Comparison of ENCODE assay signal across 17 cellular contexts in genomic region chr18:54296017-54296416, GRCh38. TPM values are rescaled to one million over a fixed set of nuclear protein-coding genes. Genes with fewer than 3 reads are reported as not detected.
A peak's percentile ranks its signal among the peaks of the same experiment; 100 is the strongest.
DNase-seq lines count a peak whose midpoint lies in the region; ATAC-seq and TF ChIP-seq lines count a peak whose summit lies in the region.
"Had no signal": no experiment of that assay in that cellular context is flagged by ENCODE, and none has a peak within 500 bp of the region (broad histone marks: within the 10 kb centered on the region; RNA-seq: fewer than 3 reads in every experiment).

No MANE protein-coding gene starts in this region.

- no peak overlapping the region for H3K27ac Mint-ChIP-seq in GM23338
- H3K27ac Mint-ChIP-seq: CD4-positive, CD25-positive, alpha-beta regulatory T cell; immature natural killer cell had no signal

- H2BK5ac ChIP-seq in mesendoderm (ENCODE audit: low read length), result no peak overlapping the region

- H3K36me3 ChIP-seq in GM23338 (ENCODE audit: insufficient read depth) (peaks cover 17% of the 10 kb centered on the region), mesendoderm (ENCODE audit: control insufficient read depth, insufficient read depth, low read length) (no peaks in the 10 kb centered on the region)

- H3K4ac ChIP-seq in mesendoderm (ENCODE audit: low read depth, low read length), result no peak overlapping the region

- H3K56ac ChIP-seq in mesendoderm (ENCODE audit: low read length), result no peak overlapping the region

- H3K27me3 ChIP-seq in GM23338 (ENCODE audit: insufficient read depth), result no peaks in the 10 kb centered on the region
- no peaks in the 10 kb centered on the region for H3K27me3 ChIP-seq in mesendoderm (ENCODE audit: insufficient read depth, low read length, poor library complexity)
- H3K27me3 ChIP-seq: spleen, stomach had no signal

- peaks cover 24% of the 10 kb centered on the region for H3K9me3 Mint-ChIP-seq in GM23338

- H2BK120ac ChIP-seq in mesendoderm (ENCODE audit: low read depth, low read length), result no peak overlapping the region

- no peaks in the 10 kb centered on the region for H3K9me2 ChIP-seq in GM23338 (ENCODE audit: insufficient read depth)

- H3K4me2 ChIP-seq in GM23338 (no peak overlapping the region), mesendoderm (ENCODE audit: low read length) (no peak overlapping the region)

- no peak overlapping the region for H2AK5ac ChIP-seq in mesendoderm (ENCODE audit: low read length)

- no peak for TF ChIP-seq CTCF in GM23338 (conservative IDR thresholded peaks at IDR 0.05; ENCODE audit: low read depth in 2 of 2)
- TF ChIP-seq CTCF in NB4 (IDR thresholded peaks at IDR 0.05; ENCODE audit: low read depth, low read length), result no peak
- no peak for TF ChIP-seq CTCF in cardiac fibroblast (IDR thresholded peaks at IDR 0.05; ENCODE audit: low read depth, low read length)

- H3K27ac ChIP-seq in GM23338 (ENCODE audit: low read depth) (no peak overlapping the region), mesendoderm (ENCODE audit: low read depth, low read length) (no peak overlapping the region)
- H3K27ac ChIP-seq: RWPE1, spleen, stomach had no signal

- H3K27me3 Mint-ChIP-seq in GM23338 (ENCODE audit: insufficient read depth, low read depth, poor library complexity), result peaks cover 4% of the 10 kb centered on the region
- H3K27me3 Mint-ChIP-seq: CD4-positive, CD25-positive, alpha-beta regulatory T cell had no signal

- H4K20me1 ChIP-seq in GM23338 (replicated peaks; ENCODE audit: insufficient read depth), result peaks cover 4% of the 10 kb centered on the region; the same call in 1 of the 2 replicates

- no peaks in the 10 kb centered on the region for H3K79me1 ChIP-seq in mesendoderm (ENCODE audit: low read length)

- DNase-seq in GM23338 (ENCODE audit: low spot score), result peak; percentile 45
- DNase-seq in NB4 (ENCODE audit: low read depth), result peak; percentile 21
- peak; percentile 17 to 35 for DNase-seq in cardiac fibroblast (ENCODE audit: low read depth in 2 of 2)
- DNase-seq in mesendoderm, result peak; percentile 13
- no peak for DNase-seq in stimulated activated CD4-positive, alpha-beta T cell treated with anti-CD3 and anti-CD28 coated beads, Interleukin-2, amount 100 ng/mL, for 24 hours
- no peak for DNase-seq in NCI-H187 (lab: John Stamatoyannopoulos, UW)
- DNase-seq: activated CD4-positive, CD25-positive, alpha-beta regulatory T cell treated with anti-CD3 and anti-CD28 coated beads, Interleukin-2, amount 50 U/mL, for 72 hours; activated CD8-positive, alpha-beta memory T cell treated with anti-CD3 and anti-CD28 coated beads, Interleukin-2, amount 50 U/mL, for 48 hours; activated naive CD4-positive, alpha-beta T cell treated with anti-CD3 and anti-CD28 coated beads, Interleukin-2, amount 50 U/mL, for 16 hours; immature natural killer cell; NCI-H2081; NCI-H748 treated with DMSO at 0.1 percent for 48 hours; spleen; stomach had no signal

- H3K4me3 ChIP-seq in GM23338 (no peak overlapping the region), NB4 (ENCODE audit: low read depth, low read length) (no peak overlapping the region), cardiac fibroblast (replicated peaks in 1 of 2; ENCODE audit: low read depth in 2 of 2, low read length in 2 of 2) (no peak overlapping the region), mesendoderm (ENCODE audit: low read length) (no peak overlapping the region)
- H3K4me3 ChIP-seq: spleen, stomach had no signal

- H3K4me1 Mint-ChIP-seq in GM23338, result no peaks in the 10 kb centered on the region
- H3K4me1 Mint-ChIP-seq: immature natural killer cell had no signal

- H3K18ac ChIP-seq in mesendoderm (ENCODE audit: low read length), result no peak overlapping the region

- no peak overlapping the region for H4K8ac ChIP-seq in mesendoderm (ENCODE audit: low read depth, low read length)

- H3K36me3 Mint-ChIP-seq in GM23338 (ENCODE audit: low read depth), result peaks cover 48% of the 10 kb centered on the region; the same call in 2 of the 3 replicates

- no peak for ATAC-seq in GM23338
- ATAC-seq in HG03432 (IDR thresholded peaks at IDR 0.05; ENCODE audit: unreplicated experiment), result no peak

- H4K5ac ChIP-seq in mesendoderm (ENCODE audit: low read length), result no peak overlapping the region

- H2AFZ ChIP-seq in GM23338, result no peak overlapping the region

- H3F3A ChIP-seq in GM23338 (replicated peaks; ENCODE audit: low read depth), result no peaks in the 10 kb centered on the region

- H3K79me2 ChIP-seq in GM23338 (replicated peaks; ENCODE audit: insufficient read depth), result no peaks in the 10 kb centered on the region
- H3K79me2 ChIP-seq in mesendoderm (ENCODE audit: control insufficient read depth, insufficient read depth, low read length), result no peaks in the 10 kb centered on the region

- H2BK15ac ChIP-seq in mesendoderm (replicated peaks; ENCODE audit: low read depth), result no peak overlapping the region

- no peak for TF ChIP-seq POLR2A in NB4 (IDR thresholded peaks at IDR 0.05; ENCODE audit: extremely low read depth, insufficient read length)

- no peak overlapping the region for H3K23ac ChIP-seq in mesendoderm (ENCODE audit: low read length)

- H3K4me1 ChIP-seq in GM23338 (ENCODE audit: insufficient read depth) (no peaks in the 10 kb centered on the region), mesendoderm (ENCODE audit: control insufficient read depth, low read depth, low read length) (no peaks in the 10 kb centered on the region)
- H3K4me1 ChIP-seq: spleen, stomach had no signal

- no peak overlapping the region for H3K4me3 Mint-ChIP-seq in GM23338
- H3K4me3 Mint-ChIP-seq: CD4-positive, CD25-positive, alpha-beta regulatory T cell; immature natural killer cell had no signal

- no peak overlapping the region for H3K9ac ChIP-seq in mesendoderm (ENCODE audit: low read length)

- WGBS in mesendoderm (ENCODE audit: extremely low coverage, insufficient coverage, low lambda C conversion rate), result no CpG with 5 or more reads among the region's 2 CpGs

TF ChIP-seq in GM23338, 12 proteins besides CTCF, POLR2A, EP300 and RAD21 (continues in another document):
- TF ChIP-seq ZNF462 (CRISPR knock-in tag; IDR thresholded peaks at IDR 0.05) (no peak), CREB1 (CRISPR knock-in tag; IDR thresholded peaks at IDR 0.05; ENCODE audit: low read depth) (no peak), EZH2phosphoT487 (IDR thresholded peaks at IDR 0.05; ENCODE audit: unreplicated experiment) (no peak), ZNF331 (CRISPR knock-in tag; IDR thresholded peaks at IDR 0.05; ENCODE audit: low read depth) (no peak)

RNA-seq across cellular contexts. Expression of gene POLI, which starts 26.7 kb away (rescaled TPM):
- 38.3 and 41.5 TPM in 2 replicates for total RNA-seq in GM23338 (2014; rRNA removed; shearing (Covaris generic))
- polyA plus RNA-seq in GM23338 (2016; fragmentation: Nextera tagmentation; extraction: Ambion mirVana), result 17.6 and 30.1 TPM in 2 replicates
- 15.3 TPM for polyA plus RNA-seq in mesendoderm (2013, experiment 1 of 2)
- 14.1 TPM for polyA plus RNA-seq in mesendoderm (2013, experiment 2 of 2)

Comparison
In these comparisons a context has a peak if more than half of its experiments do, and no peak if none do; other contexts are left out.
1. DNase-seq: peak in GM23338 (single experiment), NB4 (single experiment), cardiac fibroblast (2 of 2) and mesendoderm (single experiment); none in stimulated activated CD4-positive, alpha-beta T cell treated with anti-CD3 and anti-CD28 coated beads, Interleukin-2, amount 100 ng/mL, for 24 hours (0 of 2) and NCI-H187 (0 of 2).